8 cellular contexts compared by ENCODE assay signal in the genomic region with DNA sequence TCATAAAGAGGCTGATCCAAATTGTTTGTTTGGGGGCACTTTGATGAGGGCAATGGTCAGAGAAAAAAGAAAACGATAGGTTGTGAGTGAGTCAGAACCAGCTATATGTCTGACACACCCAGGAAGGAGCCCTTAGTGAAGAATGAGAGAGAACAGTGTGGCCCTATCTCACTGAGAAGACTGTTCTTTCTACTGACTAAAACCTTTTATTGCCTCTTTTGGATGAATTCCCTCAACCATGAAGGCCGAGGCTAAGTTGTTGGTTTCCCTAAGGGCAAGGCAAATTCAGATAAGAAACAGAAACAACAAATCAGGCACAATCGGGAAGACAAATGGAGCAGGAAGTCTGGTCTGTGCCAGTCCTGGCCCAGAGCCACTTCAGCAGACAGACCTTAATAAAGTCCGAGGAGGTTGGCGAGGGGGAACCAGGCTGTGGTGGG.
A peak's percentile ranks its signal among the peaks of the same experiment; 100 is the strongest.
DNase-seq lines count a peak whose midpoint lies in the region; ATAC-seq, FAIRE-seq and TF ChIP-seq lines count a peak whose summit lies in the region.

No MANE protein-coding gene starts in this region.

- POLR2A ChIA-PET in endothelial cell of umbilical vein (lab: Charles Lee) = interaction anchor here (0.6 kb wide), 1 partner anchor 10 kb away, joined by 3 read pairs; no protein-coding TSS in a partner anchor

- no peak overlapping the region for H3K14ac ChIP-seq in neuronal stem cell (ENCODE audit: low read length)

- H3K4me3 ChIP-seq in endothelial cell of umbilical vein (replicated peaks in 1 of 3; ENCODE audit: insufficient read depth in 1 of 3, low read depth in 1 of 3, low read length in 3 of 3) (no peak overlapping the region), neuronal stem cell (ENCODE audit: low read length in 2 of 2) (no peak overlapping the region)

- no peak overlapping the region for H2BK12ac ChIP-seq in neuronal stem cell (ENCODE audit: low read length)

- H3K9me3 ChIP-seq in endothelial cell of umbilical vein (replicated peaks; ENCODE audit: control insufficient read depth, insufficient read depth, low read length) = no peaks in the 10 kb centered on the region
- H3K9me3 ChIP-seq in neuronal stem cell (replicated peaks in 1 of 2; ENCODE audit: control insufficient read depth in 2 of 2, insufficient read depth in 1 of 2, low read depth in 1 of 2, low read length in 2 of 2) = peaks cover 0 to 8% of the 10 kb centered on the region in 2 donors

- DNase-seq in ELR (ENCODE audit: low read depth) (peak; percentile 79), RPMI7951 (ENCODE audit: low read depth) (peak; percentile 98), endothelial cell of umbilical vein (ENCODE audit: low read depth, low spot score) (peak; percentile 91), nephron progenitor cell (no peak), NCI-H1930 (lab: John Stamatoyannopoulos, UW) (no peak), neuronal stem cell (ENCODE audit: low spot score) (no peak)
- DNase-seq in stimulated activated CD4-positive, alpha-beta T cell treated with anti-CD3 and anti-CD28 coated beads, Interleukin-2, amount 100 ng/mL, for 24 hours = no peak

- no peak overlapping the region for H2AFZ ChIP-seq in endothelial cell of umbilical vein (ENCODE audit: low read depth, low read length)
- H2AFZ ChIP-seq in neuronal stem cell (ENCODE audit: low read length) = no peak overlapping the region

- CTCF ChIA-PET in endothelial cell of umbilical vein (lab: Charles Lee) = interaction anchor here (1.0 to 1.8 kb wide), 5 partner anchors 31 to 677 kb away, joined by 3 to 9 read pairs (median 4); no protein-coding TSS in a partner anchor

- peaks cover 32% of the 10 kb centered on the region for H3K36me3 Mint-ChIP-seq in nephron progenitor cell (ENCODE audit: low read depth)

- WGBS in neuronal stem cell (ENCODE audit: extremely low coverage in 2 of 2, insufficient read length in 2 of 2, insufficient replicate concordance in 1 of 2), 2 donors = no CpG with 5 or more reads among the region's 5 CpGs

- H3K27ac ChIP-seq in endothelial cell of umbilical vein (ENCODE audit: insufficient read depth, low read depth, low read length) = peak overlapping the region; percentile 86
- no peak overlapping the region for H3K27ac ChIP-seq in neuronal stem cell (replicated peaks; ENCODE audit: low read length)

- H3K27ac Mint-ChIP-seq in nephron progenitor cell = peak overlapping the region; percentile 95

- no peaks in the 10 kb centered on the region for H3K27me3 Mint-ChIP-seq in nephron progenitor cell (ENCODE audit: low read depth, poor library complexity)

- TF ChIP-seq CTCF in endothelial cell of umbilical vein (IDR thresholded peaks at IDR 0.05; ENCODE audit: extremely low read depth in 1 of 2, insufficient read depth in 1 of 2, low read depth in 1 of 2, low read length in 2 of 2) = no peak
- no peak for TF ChIP-seq CTCF in nephron progenitor cell (IDR thresholded peaks at IDR 0.05)

- H3K4ac ChIP-seq in neuronal stem cell (ENCODE audit: low read length) = no peak overlapping the region

- no peaks in the 10 kb centered on the region for H4K20me1 ChIP-seq in endothelial cell of umbilical vein (replicated peaks; ENCODE audit: control insufficient read depth, extremely low read depth, insufficient read depth, low read length)

- H3K9ac ChIP-seq in endothelial cell of umbilical vein (replicated peaks; ENCODE audit: extremely low read depth, insufficient read depth, low read length) (peak overlapping the region; percentile 60), neuronal stem cell (ENCODE audit: low read depth, low read length, poor library complexity) (no peak overlapping the region)

- no peak overlapping the region for H4K91ac ChIP-seq in neuronal stem cell (ENCODE audit: low read depth, low read length, poor library complexity)

- H3K4me2 ChIP-seq in endothelial cell of umbilical vein (ENCODE audit: insufficient read depth, low read length) (peak overlapping the region; percentile 55), neuronal stem cell (ENCODE audit: insufficient read depth, low read length, poor library complexity, severe bottlenecking) (no peak overlapping the region)

- H3K9me1 ChIP-seq in endothelial cell of umbilical vein (replicated peaks; ENCODE audit: control insufficient read depth, extremely low read depth, insufficient read depth, low read length) = no peaks in the 10 kb centered on the region

- no peak overlapping the region for H3K4me3 Mint-ChIP-seq in nephron progenitor cell

- TF ChIP-seq POLR2A in endothelial cell of umbilical vein (IDR thresholded peaks at IDR 0.05; ENCODE audit: low read depth, low read length) = peak; percentile 62

- ATAC-seq in GM19324 (IDR thresholded peaks at IDR 0.05; ENCODE audit: low FRiP score, unreplicated experiment) = no peak

- peaks cover 24 to 61% of the 10 kb centered on the region in 2 experiments for H3K36me3 ChIP-seq in endothelial cell of umbilical vein (ENCODE audit: control insufficient read depth in 2 of 2, extremely low read depth in 1 of 2, insufficient read depth in 2 of 2, low read length in 2 of 2)
- peaks cover 0 to 92% of the 10 kb centered on the region in 2 donors for H3K36me3 ChIP-seq in neuronal stem cell (replicated peaks in 1 of 2; ENCODE audit: control insufficient read depth in 2 of 2, insufficient read depth in 2 of 2, low read length in 2 of 2)

- no peak overlapping the region for H4K8ac ChIP-seq in neuronal stem cell (ENCODE audit: low read depth, low read length)

- peaks cover 51% of the 10 kb centered on the region for H3K79me2 ChIP-seq in endothelial cell of umbilical vein (ENCODE audit: control insufficient read depth, insufficient read depth, low read length)

- H3K79me1 ChIP-seq in neuronal stem cell (ENCODE audit: low read depth, low read length) = no peaks in the 10 kb centered on the region

- H3K27me3 ChIP-seq in endothelial cell of umbilical vein (ENCODE audit: control insufficient read depth in 2 of 2, insufficient read depth in 2 of 2, low read length in 2 of 2) = no peaks in the 10 kb centered on the region
- no peaks in the 10 kb centered on the region for H3K27me3 ChIP-seq in neuronal stem cell (ENCODE audit: control insufficient read depth in 3 of 3, insufficient read depth in 3 of 3, low read depth in 1 of 3, low read length in 3 of 3)

- H3K4me1 Mint-ChIP-seq in nephron progenitor cell = peaks cover 34% of the 10 kb centered on the region

- H2BK5ac ChIP-seq in neuronal stem cell (ENCODE audit: low read length) = no peak overlapping the region

- H3K23ac ChIP-seq in neuronal stem cell (ENCODE audit: low read depth, low read length, poor library complexity) = no peak overlapping the region

- no peak overlapping the region for H2BK15ac ChIP-seq in neuronal stem cell (ENCODE audit: low read length)

- FAIRE-seq in endothelial cell of umbilical vein (lab: Jason Lieb, UNC) = peak; percentile 72

- peaks cover 89% of the 10 kb centered on the region for H3K4me1 ChIP-seq in endothelial cell of umbilical vein (ENCODE audit: control insufficient read depth, extremely low read depth, insufficient read depth, low read length)
- peaks cover 0 to 2% of the 10 kb centered on the region in 2 donors for H3K4me1 ChIP-seq in neuronal stem cell (ENCODE audit: control insufficient read depth in 2 of 2, insufficient read depth in 1 of 2, low read depth in 1 of 2, low read length in 2 of 2)

- no peak overlapping the region for H3K18ac ChIP-seq in neuronal stem cell (ENCODE audit: low read length)

- no peaks in the 10 kb centered on the region for H3K9me3 Mint-ChIP-seq in nephron progenitor cell

- dilution Hi-C loops in endothelial cell of umbilical vein (cut with MboI; ENCODE audit: extremely low pct_ligation_motif_present, low sequenced_read_pairs) = no loop called here

- intact Hi-C loops in endothelial cell of umbilical vein (cut with micrococcal nuclease) = loop anchor here (1.0 kb wide), 1 partner anchor 8 kb away; no protein-coding TSS in a partner anchor

- BruUV-seq in endothelial cell of umbilical vein (replicated peaks; lab: Mats Ljungman, UMichigan) = no TSS peak

- no peak overlapping the region for H2AK5ac ChIP-seq in neuronal stem cell (ENCODE audit: low read depth, low read length)

- H2BK120ac ChIP-seq in neuronal stem cell (ENCODE audit: low read depth, low read length) = no peak overlapping the region

TF ChIP-seq in endothelial cell of umbilical vein, 7 proteins besides CTCF, POLR2A, EP300 and RAD21:
- TF ChIP-seq MYC (IDR thresholded peaks at IDR 0.05; ENCODE audit: low read depth, low read length) (no peak), POLR2AphosphoS5 (IDR thresholded peaks at IDR 0.05; ENCODE audit: insufficient read depth, low read depth, low read length) (peak; percentile 71), GATA2 (IDR thresholded peaks at IDR 0.05; ENCODE audit: insufficient read depth, insufficient read length, low read depth, low read length) (peak; percentile 93), EZH2 (IDR thresholded peaks at IDR 0.05; ENCODE audit: borderline replicate concordance, low read depth, low read length, severe bottlenecking) (no peak), FOS (IDR thresholded peaks at IDR 0.05; ENCODE audit: borderline replicate concordance, insufficient read depth, low read length) (peak; percentile 70), JUN (IDR thresholded peaks at IDR 0.05; ENCODE audit: borderline replicate concordance, insufficient read depth, insufficient read length, low read depth) (peak; percentile 47)
- TF ChIP-seq, protein P1, sequence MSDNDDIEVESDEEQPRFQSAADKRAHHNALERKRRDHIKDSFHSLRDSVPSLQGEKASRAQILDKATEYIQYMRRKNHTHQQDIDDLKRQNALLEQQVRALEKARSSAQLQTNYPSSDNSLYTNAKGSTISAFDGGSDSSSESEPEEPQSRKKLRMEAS (IDR thresholded peaks at IDR 0.05; ENCODE audit: insufficient read depth, insufficient read length) = no peak

Comparison
In these comparisons a context has a peak if more than half of its experiments do, and no peak if none do; other contexts are left out.
1. DNase-seq: peak in ELR (single experiment), RPMI7951 (single experiment) and endothelial cell of umbilical vein (single experiment); none in nephron progenitor cell (single experiment), NCI-H1930 (0 of 2), neuronal stem cell (single experiment) and stimulated activated CD4-positive, alpha-beta T cell treated with anti-CD3 and anti-CD28 coated beads, Interleukin-2, amount 100 ng/mL, for 24 hours (0 of 2).